Comparison of ENCODE assay signal across 1 cellular context in the genomic region with DNA sequence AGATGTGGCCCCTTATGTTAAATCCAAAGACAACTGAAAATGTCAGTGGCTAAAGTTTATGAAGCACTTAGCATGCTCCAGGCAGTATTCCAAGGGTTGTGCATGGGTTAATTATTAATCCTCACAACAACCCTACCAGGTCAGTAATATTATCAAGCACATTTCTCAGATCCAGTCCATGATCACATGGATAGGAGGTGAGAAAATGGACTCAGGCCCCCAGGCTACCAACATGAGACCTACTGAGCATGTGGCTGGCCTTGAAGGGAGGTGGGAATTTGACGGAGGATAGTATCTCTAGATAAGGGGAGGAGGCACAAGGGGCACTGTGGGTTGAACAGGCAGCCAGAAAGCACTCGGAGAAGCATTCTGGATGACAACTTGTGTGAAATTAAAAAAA.
TF ChIP-seq lines count a peak whose summit lies in the region.

No MANE protein-coding gene starts in this region.

TF ChIP-seq in HepG2, 621 proteins besides CTCF, POLR2A, EP300 and RAD21 (continued from another document):
- TF ChIP-seq, protein P1, sequence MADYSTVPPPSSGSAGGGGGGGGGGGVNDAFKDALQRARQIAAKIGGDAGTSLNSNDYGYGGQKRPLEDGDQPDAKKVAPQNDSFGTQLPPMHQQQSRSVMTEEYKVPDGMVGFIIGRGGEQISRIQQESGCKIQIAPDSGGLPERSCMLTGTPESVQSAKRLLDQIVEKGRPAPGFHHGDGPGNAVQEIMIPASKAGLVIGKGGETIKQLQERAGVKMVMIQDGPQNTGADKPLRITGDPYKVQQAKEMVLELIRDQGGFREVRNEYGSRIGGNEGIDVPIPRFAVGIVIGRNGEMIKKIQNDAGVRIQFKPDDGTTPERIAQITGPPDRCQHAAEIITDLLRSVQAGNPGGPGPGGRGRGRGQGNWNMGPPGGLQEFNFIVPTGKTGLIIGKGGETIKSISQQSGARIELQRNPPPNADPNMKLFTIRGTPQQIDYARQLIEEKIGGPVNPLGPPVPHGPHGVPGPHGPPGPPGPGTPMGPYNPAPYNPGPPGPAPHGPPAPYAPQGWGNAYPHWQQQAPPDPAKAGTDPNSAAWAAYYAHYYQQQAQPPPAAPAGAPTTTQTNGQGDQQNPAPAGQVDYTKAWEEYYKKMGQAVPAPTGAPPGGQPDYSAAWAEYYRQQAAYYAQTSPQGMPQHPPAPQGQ (CRISPR knock-in tag; IDR thresholded peaks at IDR 0.05; ENCODE audit: borderline replicate concordance), result no peak
- TF ChIP-seq EHMT2 (IDR thresholded peaks at IDR 0.05; ENCODE audit: borderline replicate concordance, low read depth, low read length) (no peak), NR2F6 (IDR thresholded peaks at IDR 0.05) (no peak), NR2F6 (CRISPR knock-in tag; IDR thresholded peaks at IDR 0.05) (no peak), ZNF878 (CRISPR knock-in tag; IDR thresholded peaks at IDR 0.05) (no peak), HNF1A (IDR thresholded peaks at IDR 0.05; ENCODE audit: low read depth) (peak; percentile 55), HNF1A (CRISPR knock-in tag; IDR thresholded peaks at IDR 0.05; ENCODE audit: borderline replicate concordance) (no peak), NRL (CRISPR knock-in tag; IDR thresholded peaks at IDR 0.05; ENCODE audit: borderline replicate concordance) (no peak), SRSF4 (IDR thresholded peaks at IDR 0.05; ENCODE audit: low read depth, low read length, poor library complexity, severe bottlenecking) (no peak), RFX5 (IDR thresholded peaks at IDR 0.05; ENCODE audit: low read depth, low read length) (no peak), KIAA2018 (CRISPR knock-in tag; IDR thresholded peaks at IDR 0.05; ENCODE audit: borderline replicate concordance) (no peak), ZNF501 (CRISPR knock-in tag; IDR thresholded peaks at IDR 0.05) (0 out of 2 replicates have a peak, but pooled peaks have one; percentile 45)
- TF ChIP-seq, protein P2, sequence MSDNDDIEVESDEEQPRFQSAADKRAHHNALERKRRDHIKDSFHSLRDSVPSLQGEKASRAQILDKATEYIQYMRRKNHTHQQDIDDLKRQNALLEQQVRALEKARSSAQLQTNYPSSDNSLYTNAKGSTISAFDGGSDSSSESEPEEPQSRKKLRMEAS (IDR thresholded peaks at IDR 0.05), result peak; percentile 32; the same call in 1 of the 2 replicates
- TF ChIP-seq, protein P3, sequence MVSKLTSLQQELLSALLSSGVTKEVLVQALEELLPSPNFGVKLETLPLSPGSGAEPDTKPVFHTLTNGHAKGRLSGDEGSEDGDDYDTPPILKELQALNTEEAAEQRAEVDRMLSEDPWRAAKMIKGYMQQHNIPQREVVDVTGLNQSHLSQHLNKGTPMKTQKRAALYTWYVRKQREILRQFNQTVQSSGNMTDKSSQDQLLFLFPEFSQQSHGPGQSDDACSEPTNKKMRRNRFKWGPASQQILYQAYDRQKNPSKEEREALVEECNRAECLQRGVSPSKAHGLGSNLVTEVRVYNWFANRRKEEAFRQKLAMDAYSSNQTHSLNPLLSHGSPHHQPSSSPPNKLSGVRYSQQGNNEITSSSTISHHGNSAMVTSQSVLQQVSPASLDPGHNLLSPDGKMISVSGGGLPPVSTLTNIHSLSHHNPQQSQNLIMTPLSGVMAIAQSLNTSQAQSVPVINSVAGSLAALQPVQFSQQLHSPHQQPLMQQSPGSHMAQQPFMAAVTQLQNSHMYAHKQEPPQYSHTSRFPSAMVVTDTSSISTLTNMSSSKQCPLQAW (CRISPR knock-in tag; IDR thresholded peaks at IDR 0.05), result 0 out of 2 replicates have a peak, but pooled peaks have one; percentile 21
TF ChIP-seq in HepG2: peak in this region for 4.
